ENCODE assay signal across 8 cellular contexts in genomic region chr1:27660300-27660837, GRCh38. TPM values are rescaled to one million over a fixed set of nuclear protein-coding genes. Genes with fewer than 3 reads are reported as not detected.
DNase-seq lines count a peak whose midpoint lies in the region; ATAC-seq and TF ChIP-seq lines count a peak whose summit lies in the region.

No MANE protein-coding gene starts in this region.

- H3K27me3 ChIP-seq in AG04450 (ENCODE audit: control insufficient read depth, insufficient read depth, low read length) (no peaks in the 10 kb centered on the region), mammary epithelial cell (ENCODE audit: insufficient read depth, low read length) (no peaks in the 10 kb centered on the region), mucosa of stomach (ENCODE audit: control insufficient read depth, insufficient read depth, low read length) (no peaks in the 10 kb centered on the region)

- peak overlapping the region; percentile 53 for H3K4me3 ChIP-seq in AG04450 (ENCODE audit: low read depth, low read length)
- H3K4me3 ChIP-seq in mammary epithelial cell (replicated peaks in 1 of 3; ENCODE audit: insufficient read depth in 1 of 3, low read depth in 2 of 3, low read length in 3 of 3) = peak overlapping the region in 1 of 3 experiments; percentile 42
- peak overlapping the region; percentile 29 for H3K4me3 ChIP-seq in mucosa of stomach (ENCODE audit: low read length)

- no peaks in the 10 kb centered on the region for H3K79me2 ChIP-seq in mammary epithelial cell (ENCODE audit: insufficient read depth, low read length)

- DNase-seq in AG04450 (ENCODE audit: low read depth, low spot score) (no peak), mammary epithelial cell (no peak), NCI-H1417 (lab: John Stamatoyannopoulos, UW) (no peak), medulla oblongata (ENCODE audit: extremely low spot score) (no peak), SIG-M5 (lab: John Stamatoyannopoulos, UW) (no peak)

- no peak overlapping the region for H3K9ac ChIP-seq in mammary epithelial cell (ENCODE audit: insufficient read depth, low read length)
- peak overlapping the region; percentile 1 for H3K9ac ChIP-seq in mucosa of stomach (ENCODE audit: low read length)

- TSS peak; percentile 73 for BruUV-seq in mammary epithelial cell (replicated peaks; lab: Mats Ljungman, UMichigan)

- no peak for TF ChIP-seq CTCF in AG04450 (IDR thresholded peaks at IDR 0.05; ENCODE audit: low read depth, low read length)
- TF ChIP-seq CTCF in mammary epithelial cell (conservative IDR thresholded peaks at IDR 0.05 in 1 of 2, IDR thresholded peaks at IDR 0.05 in 1 of 2; ENCODE audit: extremely low read depth in 1 of 2, insufficient read depth in 1 of 2, low read depth in 1 of 2, low read length in 2 of 2) = no peak

- POLR2A ChIA-PET in AG04450 (lab: Yijun Ruan, JAX) = no interaction called here

- dilution Hi-C loops in mammary epithelial cell (cut with HindIII; ENCODE audit: low sequenced_read_pairs) = no loop called here

- WGBS in mammary epithelial cell (ENCODE audit: low coverage, missing lambda C conversion rate) = 86% methylated on average over 10 of the region's 10 CpGs

- intact Hi-C loops in mammary epithelial cell (cut with micrococcal nuclease) = loop anchor here (5.0 to 10.0 kb wide), 2 partner anchors 243 to 314 kb away; no protein-coding TSS in a partner anchor

- no peaks in the 10 kb centered on the region for H3K9me3 ChIP-seq in AG04450 (ENCODE audit: control insufficient read depth, insufficient read depth, low read length)
- H3K9me3 ChIP-seq in mammary epithelial cell (replicated peaks; ENCODE audit: insufficient read depth, low read length) = no peaks in the 10 kb centered on the region
- H3K9me3 ChIP-seq in mucosa of stomach (ENCODE audit: control insufficient read depth, low read length) = no peaks in the 10 kb centered on the region

- in situ Hi-C loops in mammary epithelial cell (cut with MboI; ENCODE audit: low sequenced_read_pairs in 2 of 2) = loop anchor here (5.0 kb wide), 2 partner anchors 48 to 53 kb away; no protein-coding TSS in a partner anchor

- CTCF ChIA-PET in AG04450 (lab: Charles Lee) = interaction anchor here (0.5 to 3.8 kb wide), 7 partner anchors 9 to 375 kb away, joined by 4 to 113 read pairs (median 7); no protein-coding TSS in a partner anchor
- CTCF ChIA-PET in mammary epithelial cell (lab: Charles Lee; ENCODE audit: low non-redundant PET) = no interaction called here

- peak overlapping the region; percentile 40 for H2AFZ ChIP-seq in mammary epithelial cell (ENCODE audit: low read depth, low read length)

- peak overlapping the region; percentile 66 for H3K4me2 ChIP-seq in mammary epithelial cell (ENCODE audit: insufficient read depth, low read depth, low read length)

- no peaks in the 10 kb centered on the region for H4K20me1 ChIP-seq in mammary epithelial cell (ENCODE audit: insufficient read depth, low read length)

- H3K27ac ChIP-seq in AG04450 (ENCODE audit: low read depth, low read length) (no peak overlapping the region), mammary epithelial cell (ENCODE audit: insufficient read depth, low read depth, low read length) (no peak overlapping the region)

- H3K36me3 ChIP-seq in mammary epithelial cell (ENCODE audit: insufficient read depth, low read length) (no peaks in the 10 kb centered on the region), mucosa of stomach (ENCODE audit: control insufficient read depth, insufficient read depth, low read length) (no peaks in the 10 kb centered on the region)

- ATAC-seq in HG03457 (IDR thresholded peaks at IDR 0.05; ENCODE audit: unreplicated experiment) = peak; percentile 4
- ATAC-seq in GM18867 (IDR thresholded peaks at IDR 0.05; ENCODE audit: unreplicated experiment) = no peak

- H3K4me1 ChIP-seq in mammary epithelial cell (ENCODE audit: insufficient read depth, low read length) (peaks cover 19% of the 10 kb centered on the region), mucosa of stomach (ENCODE audit: control insufficient read depth, insufficient read depth, low read length) (peaks cover 16% of the 10 kb centered on the region)

RNA-seq across cellular contexts. Expression of gene IFI6, which starts 11.6 kb away (rescaled TPM):
- 26.8 and 29.6 TPM in 2 replicates for polyA plus RNA-seq in AG04450 (2011; rRNA removed)
- polyA minus RNA-seq in AG04450 (2011; rRNA and poly(A)+ RNA removed) = 6.4 and 9.5 TPM in 2 replicates
- total RNA-seq in mammary epithelial cell = 10 to 100 TPM in 1 of 2 donors, 1 to 10 TPM in 1; 6.5 to 14.7 TPM
- polyA plus RNA-seq in mammary epithelial cell = 3.4 TPM
- polyA minus RNA-seq in mammary epithelial cell = not detected

RNA-seq across cellular contexts. Expression of gene FGR, which starts 25.4 kb away (rescaled TPM):
- not detected in 2 replicates for polyA plus RNA-seq in AG04450 (2011; rRNA removed)
- polyA minus RNA-seq in AG04450 (2011; rRNA and poly(A)+ RNA removed) = not detected in 2 replicates
- total RNA-seq in mammary epithelial cell = under 1 TPM; 0.50 to 0.56 TPM
- polyA plus RNA-seq in mammary epithelial cell = 0.06 TPM
- polyA minus RNA-seq in mammary epithelial cell = not detected

RNA-seq across cellular contexts. Expression of gene AHDC1, which starts 56.4 kb away (rescaled TPM):
- 2.8 and 3.0 TPM in 2 replicates for polyA plus RNA-seq in AG04450 (2011; rRNA removed)
- 3.7 and 5.3 TPM in 2 replicates for polyA minus RNA-seq in AG04450 (2011; rRNA and poly(A)+ RNA removed)
- 10 to 100 TPM; 35.3 to 51.8 TPM for total RNA-seq in mammary epithelial cell
- polyA plus RNA-seq in mammary epithelial cell = 8.0 TPM
- 21.4 TPM for polyA minus RNA-seq in mammary epithelial cell
